ENCODE assay signal across 17 cellular contexts in genomic region chr19:38511074-38511708, GRCh38.
DNase-seq lines count a peak whose midpoint lies in the region; ATAC-seq and TF ChIP-seq lines count a peak whose summit lies in the region.
"Had no signal": no experiment of that assay in that cellular context is flagged by ENCODE, and none has a peak within 500 bp of the region (broad histone marks: within the 10 kb centered on the region; RNA-seq: fewer than 3 reads in every experiment).

No MANE protein-coding gene starts in this region.

- H3K27ac ChIP-seq in HEK293 (ENCODE audit: extremely low read depth, low read depth, low read length) = no peak overlapping the region
- no peak overlapping the region for H3K27ac ChIP-seq in smooth muscle cell (ENCODE audit: low read depth)
- H3K27ac ChIP-seq: GM23248 had no signal

- H3K79me2 ChIP-seq in smooth muscle cell (ENCODE audit: low read depth) = no peaks in the 10 kb centered on the region

- ATAC-seq in activated T-helper 17 cell treated with anti-CD3 and anti-CD28 coated beads, Interleukin-2, amount 50 U/mL, for 72 hours (replicated peaks) = no peak
- no peak for ATAC-seq in stimulated activated effector memory CD8-positive, alpha-beta T cell treated with anti-CD3 and anti-CD28 coated beads, Interleukin-12 subunit alpha, Interleukin-12 subunit beta, amount 100 ng/mL, for 72 hours
- no peak for ATAC-seq in GM21717 (IDR thresholded peaks at IDR 0.05; ENCODE audit: unreplicated experiment)

- no peak overlapping the region for H2AFZ ChIP-seq in smooth muscle cell (ENCODE audit: low read depth)
- H2AFZ ChIP-seq: GM23248 had no signal

- no peak overlapping the region for H3K4me2 ChIP-seq in smooth muscle cell

- peak overlapping the region; percentile 54 for H3K27ac Mint-ChIP-seq in activated T-helper 17 cell treated with anti-CD3 and anti-CD28 coated beads, Interleukin-2, amount 50 U/mL, for 72 hours
- H3K27ac Mint-ChIP-seq in stimulated activated effector memory CD8-positive, alpha-beta T cell treated with anti-CD3 and anti-CD28 coated beads, Interleukin-12 subunit alpha, Interleukin-12 subunit beta, amount 100 ng/mL, for 72 hours = peak overlapping the region; percentile 9

- POLR2A ChIA-PET in HEK293 (lab: Yijun Ruan, JAX) = interaction anchor here (0.9 kb wide), 1 partner anchor 108 kb away, joined by 3 read pairs; the partner anchor contains the start of gene EIF3K

- no peaks in the 10 kb centered on the region for H3F3A ChIP-seq in smooth muscle cell (ENCODE audit: low read depth)

- no peak overlapping the region for H3K4me3 Mint-ChIP-seq in activated T-helper 17 cell treated with anti-CD3 and anti-CD28 coated beads, Interleukin-2, amount 50 U/mL, for 72 hours
- no peak overlapping the region for H3K4me3 Mint-ChIP-seq in stimulated activated effector memory CD8-positive, alpha-beta T cell treated with anti-CD3 and anti-CD28 coated beads, Interleukin-12 subunit alpha, Interleukin-12 subunit beta, amount 100 ng/mL, for 72 hours
- H3K4me3 Mint-ChIP-seq: CD4-positive, alpha-beta memory T cell had no signal

- H3K4me3 ChIP-seq in HEK293 (ENCODE audit: low read depth, low read length) = no peak overlapping the region
- no peak overlapping the region for H3K4me3 ChIP-seq in smooth muscle cell
- H3K4me3 ChIP-seq: GM23248 had no signal

- no peak overlapping the region for H3K9ac ChIP-seq in smooth muscle cell (ENCODE audit: low read depth)
- H3K9ac ChIP-seq: GM23248 had no signal

- H3K9me3 ChIP-seq in HEK293 (ENCODE audit: control insufficient read depth, insufficient read depth, low read depth, low read length) = no peaks in the 10 kb centered on the region
- no peaks in the 10 kb centered on the region for H3K9me3 ChIP-seq in smooth muscle cell (replicated peaks; ENCODE audit: low read depth)

- H3K4me1 ChIP-seq in HEK293 (ENCODE audit: control insufficient read depth, insufficient read depth, low read length) (no peaks in the 10 kb centered on the region), smooth muscle cell (ENCODE audit: low read depth) (no peaks in the 10 kb centered on the region)

- 90% methylated on average over 10 of the region's 10 CpGs for WGBS in smooth muscle cell (ENCODE audit: low lambda C conversion rate)

- H3K36me3 ChIP-seq in HEK293 (ENCODE audit: control insufficient read depth in 2 of 2, insufficient read depth in 1 of 2, low read length in 2 of 2) (no peaks in the 10 kb centered on the region; a peak in 1 of 3 replicates), smooth muscle cell (ENCODE audit: low read depth) (no peaks in the 10 kb centered on the region)

- TF ChIP-seq CTCF in HEK293 (tag by site-specific recombination; IDR thresholded peaks at IDR 0.05) = no peak
- TF ChIP-seq CTCF in smooth muscle cell (IDR thresholded peaks at IDR 0.05; ENCODE audit: borderline replicate concordance, insufficient read depth, poor library complexity, severe bottlenecking) = no peak

- H3K36me3 Mint-ChIP-seq in activated T-helper 17 cell treated with anti-CD3 and anti-CD28 coated beads, Interleukin-2, amount 50 U/mL, for 72 hours (ENCODE audit: low read depth) = peaks cover 33% of the 10 kb centered on the region
- H3K36me3 Mint-ChIP-seq in stimulated activated effector memory CD8-positive, alpha-beta T cell treated with anti-CD3 and anti-CD28 coated beads, Interleukin-12 subunit alpha, Interleukin-12 subunit beta, amount 100 ng/mL, for 72 hours = peaks cover 77% of the 10 kb centered on the region
- H3K36me3 Mint-ChIP-seq: CD4-positive, alpha-beta memory T cell had no signal

- no peaks in the 10 kb centered on the region for H4K20me1 ChIP-seq in smooth muscle cell (ENCODE audit: low read depth)

- peak; percentile 8 for DNase-seq in ELR (ENCODE audit: low read depth)
- no peak for DNase-seq in stimulated activated effector memory CD8-positive, alpha-beta T cell treated with anti-CD3 and anti-CD28 coated beads, Interleukin-12 subunit alpha, Interleukin-12 subunit beta, amount 100 ng/mL, for 72 hours (ENCODE audit: low spot score in 2 of 2)
- DNase-seq in smooth muscle cell (lab: John Stamatoyannopoulos, UW; ENCODE audit: unreplicated experiment) = no peak
- DNase-seq in NCI-H2227 treated with DMSO at 0.1 percent for 48 hours (lab: John Stamatoyannopoulos, UW) = no peak
- no peak for DNase-seq in anterior cingulate cortex (lab: John Stamatoyannopoulos, UW)
- DNase-seq: C1 segment of cervical spinal cord; CD4-positive, alpha-beta memory T cell; COR-L47; DMS153; DND-41; GF-D8; GM23248; H7; HCEC 1CT had no signal

- no peaks in the 10 kb centered on the region for H3K27me3 ChIP-seq in smooth muscle cell (ENCODE audit: low read depth)

- no peaks in the 10 kb centered on the region for H3K4me1 Mint-ChIP-seq in activated T-helper 17 cell treated with anti-CD3 and anti-CD28 coated beads, Interleukin-2, amount 50 U/mL, for 72 hours
- H3K4me1 Mint-ChIP-seq in stimulated activated effector memory CD8-positive, alpha-beta T cell treated with anti-CD3 and anti-CD28 coated beads, Interleukin-12 subunit alpha, Interleukin-12 subunit beta, amount 100 ng/mL, for 72 hours = peaks cover 25% of the 10 kb centered on the region

- no peaks in the 10 kb centered on the region for H3K9me3 Mint-ChIP-seq in activated T-helper 17 cell treated with anti-CD3 and anti-CD28 coated beads, Interleukin-2, amount 50 U/mL, for 72 hours
- no peaks in the 10 kb centered on the region for H3K9me3 Mint-ChIP-seq in stimulated activated effector memory CD8-positive, alpha-beta T cell treated with anti-CD3 and anti-CD28 coated beads, Interleukin-12 subunit alpha, Interleukin-12 subunit beta, amount 100 ng/mL, for 72 hours
- H3K9me3 Mint-ChIP-seq: CD4-positive, alpha-beta memory T cell had no signal

- H3K27me3 Mint-ChIP-seq in activated T-helper 17 cell treated with anti-CD3 and anti-CD28 coated beads, Interleukin-2, amount 50 U/mL, for 72 hours = peaks cover 4% of the 10 kb centered on the region

- CTCF ChIA-PET in HEK293 (lab: Yijun Ruan, JAX) = interaction anchor here (0.8 to 7.1 kb wide), 4 partner anchors 96 to 124 kb away, joined by 4 to 45 read pairs (median 6); partner anchors contain the start of gene FAM98C

TF ChIP-seq in HEK293, 187 proteins besides CTCF, POLR2A, EP300 and RAD21 (continues in another document):
- no peak for TF ChIP-seq ZSCAN4 (tag by site-specific recombination; IDR thresholded peaks at IDR 0.05)
- no peak for TF ChIP-seq KLF1 (tag by site-specific recombination; IDR thresholded peaks at IDR 0.05)
- no peak for TF ChIP-seq ZNF692 (tag by site-specific recombination; IDR thresholded peaks at IDR 0.05)
- TF ChIP-seq ZXDB (tag by site-specific recombination; IDR thresholded peaks at IDR 0.05) = no peak
- TF ChIP-seq ZNF501 (tag by site-specific recombination; IDR thresholded peaks at IDR 0.05) = no peak
- peak; percentile 28; the same call in 1 of the 2 replicates for TF ChIP-seq RBAK (tag by site-specific recombination; IDR thresholded peaks at IDR 0.05)
- no peak for TF ChIP-seq ZBTB6 (tag by site-specific recombination; IDR thresholded peaks at IDR 0.05)
- TF ChIP-seq ZNF311 (tag by site-specific recombination; IDR thresholded peaks at IDR 0.05; ENCODE audit: borderline replicate concordance) = 0 out of 2 replicates have a peak, but pooled peaks have one; percentile 38
- peak; percentile 71 for TF ChIP-seq PRDM1 (tag by site-specific recombination; IDR thresholded peaks at IDR 0.05)
- no peak for TF ChIP-seq BCL11A (tag by site-specific recombination; IDR thresholded peaks at IDR 0.05; ENCODE audit: low read depth)
- TF ChIP-seq ZFP37 (tag by site-specific recombination; IDR thresholded peaks at IDR 0.05) = no peak
- TF ChIP-seq ZNF621 (tag by site-specific recombination; IDR thresholded peaks at IDR 0.05) = no peak
- no peak for TF ChIP-seq ZNF248 (tag by site-specific recombination; IDR thresholded peaks at IDR 0.05)
- TF ChIP-seq ZNF624 (tag by site-specific recombination; IDR thresholded peaks at IDR 0.05) = no peak
